9 cellular contexts compared by ENCODE assay signal in genomic region chr22:27866136-27867091, GRCh38. TPM values are rescaled to one million over a fixed set of nuclear protein-coding genes. Genes with fewer than 3 reads are reported as not detected.
DNase-seq lines count a peak whose midpoint lies in the region; ATAC-seq and TF ChIP-seq lines count a peak whose summit lies in the region.
"Had no signal": no experiment of that assay in that cellular context is flagged by ENCODE, and none has a peak within 500 bp of the region (broad histone marks: within the 10 kb centered on the region; RNA-seq: fewer than 3 reads in every experiment).

No MANE protein-coding gene starts in this region.

- peak overlapping the region; percentile 83 for H3K9ac ChIP-seq in smooth muscle cell (ENCODE audit: low read depth)

- peaks cover 27% of the 10 kb centered on the region for H3F3A ChIP-seq in smooth muscle cell (ENCODE audit: low read depth)

- peaks cover 39% of the 10 kb centered on the region for H3K4me1 ChIP-seq in cardiac muscle cell (ENCODE audit: low read depth)
- H3K4me1 ChIP-seq in smooth muscle cell (ENCODE audit: low read depth), result peaks cover 24% of the 10 kb centered on the region

- no peak overlapping the region for H3K4me3 Mint-ChIP-seq in activated naive CD8-positive, alpha-beta T cell treated with anti-CD3 and anti-CD28 coated beads for 36 hours
- H3K4me3 Mint-ChIP-seq in naive thymus-derived CD8-positive, alpha-beta T cell, result peak overlapping the region in 1 of 10 donors; percentile 19

- peaks cover 17% of the 10 kb centered on the region for H4K20me1 ChIP-seq in smooth muscle cell (ENCODE audit: low read depth)

- H3K27me3 Mint-ChIP-seq in activated naive CD8-positive, alpha-beta T cell treated with anti-CD3 and anti-CD28 coated beads for 36 hours, result no peaks in the 10 kb centered on the region
- no peaks in the 10 kb centered on the region for H3K27me3 Mint-ChIP-seq in naive thymus-derived CD8-positive, alpha-beta T cell

- H2AFZ ChIP-seq in smooth muscle cell (ENCODE audit: low read depth), result no peak overlapping the region

- H3K36me3 ChIP-seq in cardiac muscle cell (peaks cover 2% of the 10 kb centered on the region), smooth muscle cell (ENCODE audit: low read depth) (no peaks in the 10 kb centered on the region)

- POLR2A ChIA-PET in naive thymus-derived CD8-positive, alpha-beta T cell (lab: Charles Lee), result no interaction called here

- peak overlapping the region; percentile 19 for H3K27ac ChIP-seq in cardiac muscle cell
- peak overlapping the region; percentile 93 for H3K27ac ChIP-seq in smooth muscle cell (ENCODE audit: low read depth)
- H3K27ac ChIP-seq: VCaP had no signal

- peaks cover 54% of the 10 kb centered on the region for H3K4me1 Mint-ChIP-seq in activated naive CD8-positive, alpha-beta T cell treated with anti-CD3 and anti-CD28 coated beads for 36 hours
- H3K4me1 Mint-ChIP-seq in naive thymus-derived CD8-positive, alpha-beta T cell, result peaks cover 10 to 38% (median 30%) of the 10 kb centered on the region in 4 donors

- peak overlapping the region; percentile 88 for H3K27ac Mint-ChIP-seq in activated naive CD8-positive, alpha-beta T cell treated with anti-CD3 and anti-CD28 coated beads for 36 hours
- peak overlapping the region in 4 of 10 donors; percentile 18 to 60 (median 40) for H3K27ac Mint-ChIP-seq in naive thymus-derived CD8-positive, alpha-beta T cell

- H3K4me3 ChIP-seq in cardiac muscle cell (no peak overlapping the region), smooth muscle cell (no peak overlapping the region)

- no peaks in the 10 kb centered on the region for H3K9me3 Mint-ChIP-seq in activated naive CD8-positive, alpha-beta T cell treated with anti-CD3 and anti-CD28 coated beads for 36 hours
- H3K9me3 Mint-ChIP-seq in naive thymus-derived CD8-positive, alpha-beta T cell, result no peaks in the 10 kb centered on the region

- H3K79me2 ChIP-seq in smooth muscle cell (ENCODE audit: low read depth), result peaks cover 33% of the 10 kb centered on the region

- 50% methylated on average over 7 of the region's 7 CpGs for WGBS in smooth muscle cell (ENCODE audit: low lambda C conversion rate)

- ATAC-seq in naive thymus-derived CD8-positive, alpha-beta T cell, result no peak
- no peak for ATAC-seq in GM21515 (IDR thresholded peaks at IDR 0.05; ENCODE audit: unreplicated experiment)

- peaks cover 29% of the 10 kb centered on the region for H3K36me3 Mint-ChIP-seq in activated naive CD8-positive, alpha-beta T cell treated with anti-CD3 and anti-CD28 coated beads for 36 hours
- peaks cover 5 to 87% (median 13%) of the 10 kb centered on the region in 3 donors for H3K36me3 Mint-ChIP-seq in naive thymus-derived CD8-positive, alpha-beta T cell

- no peak for TF ChIP-seq CTCF in cardiac muscle cell (IDR thresholded peaks at IDR 0.05; ENCODE audit: low read depth, low read length)
- TF ChIP-seq CTCF in smooth muscle cell (IDR thresholded peaks at IDR 0.05; ENCODE audit: borderline replicate concordance, insufficient read depth, poor library complexity, severe bottlenecking), result no peak

- peak; percentile 28 for DNase-seq in GM03348 (ENCODE audit: low spot score)
- DNase-seq in activated naive CD8-positive, alpha-beta T cell treated with anti-CD3 and anti-CD28 coated beads for 36 hours, result no peak
- DNase-seq in cardiac muscle cell (ENCODE audit: low read depth in 1 of 2, low spot score in 1 of 2), result peak in 1 of 2 donors; percentile 90
- no peak for DNase-seq in smooth muscle cell (lab: John Stamatoyannopoulos, UW; ENCODE audit: unreplicated experiment)
- DNase-seq in naive thymus-derived CD8-positive, alpha-beta T cell, result no peak
- DNase-seq in NCI-H2107 treated with DMSO at 0.1 percent for 48 hours (lab: John Stamatoyannopoulos, UW; ENCODE audit: unreplicated experiment), result no peak
- no peak for DNase-seq in HT-29 (ENCODE audit: low spot score)

- peak overlapping the region; percentile 65 for H3K4me2 ChIP-seq in smooth muscle cell

- H3K9me3 ChIP-seq in cardiac muscle cell (ENCODE audit: low read depth) (no peaks in the 10 kb centered on the region), smooth muscle cell (replicated peaks; ENCODE audit: low read depth) (no peaks in the 10 kb centered on the region)

- no peaks in the 10 kb centered on the region for H3K27me3 ChIP-seq in cardiac muscle cell
- H3K27me3 ChIP-seq in smooth muscle cell (ENCODE audit: low read depth), result no peaks in the 10 kb centered on the region

RNA-seq across cellular contexts. Expression of gene PITPNB, which starts 52.6 kb away (rescaled TPM):
- 100 to 1,000 TPM; 109 to 124 TPM for total RNA-seq in activated naive CD8-positive, alpha-beta T cell treated with anti-CD3 and anti-CD28 coated beads for 36 hours
- total RNA-seq in cardiac muscle cell, result 50.1 and 73.2 TPM in 2 replicates
- 131 and 194 TPM in 2 replicates for polyA plus RNA-seq in cardiac muscle cell
- total RNA-seq in smooth muscle cell, result 25.0 and 37.8 TPM in 2 replicates
- 47.0 and 55.2 TPM in 2 replicates for polyA plus RNA-seq in smooth muscle cell
- 10 to 100 TPM; 59.9 to 76.2 TPM for total RNA-seq in naive thymus-derived CD8-positive, alpha-beta T cell
- 10 to 100 TPM; 58.7 to 60.2 (median 59.0) TPM for polyA plus RNA-seq in naive thymus-derived CD8-positive, alpha-beta T cell
- total RNA-seq in HT-29 (2014; rRNA removed; shearing (Covaris generic)), result 9.5 and 12.3 TPM in 2 replicates
